26 cellular contexts compared by ENCODE assay signal in genomic region chr17:68531252-68531651, GRCh38.
"Had no signal": no experiment of that assay in that cellular context is flagged by ENCODE, and none has a peak within 500 bp of the region (broad histone marks: within the 10 kb centered on the region; RNA-seq: fewer than 3 reads in every experiment).

No MANE protein-coding gene starts in this region.

- H3K4me1 ChIP-seq: colonic mucosa, psoas muscle had no signal

- H3K9me3 Mint-ChIP-seq: activated naive CD4-positive, alpha-beta T cell treated with anti-CD3 and anti-CD28 coated beads, Interleukin-2, amount 50 U/mL, for 24 hours; natural killer cell; stimulated activated effector memory CD8-positive, alpha-beta T cell treated with anti-CD3 and anti-CD28 coated beads, Interleukin-12 subunit alpha, Interleukin-12 subunit beta, amount 100 ng/mL, for 72 hours; stimulated activated naive CD8-positive, alpha-beta T cell treated with anti-CD3 and anti-CD28 coated beads, Interleukin-15, amount 100 ng/mL, for 72 hours; T-helper 1 cell treated with Interleukin-12 subunit alpha and Interleukin-12 subunit beta and Interleukin-4 antibody, amounts not matched to agents 30 μg/mL and 1 μg/mL, for 36 hours had no signal

- H3K4me3 ChIP-seq: colonic mucosa, dorsolateral prefrontal cortex, esophagus squamous epithelium, gastrocnemius medialis, lung, pancreas, psoas muscle, suprapubic skin, tibial nerve had no signal

- H3K4me3 Mint-ChIP-seq: activated naive CD4-positive, alpha-beta T cell treated with anti-CD3 and anti-CD28 coated beads, Interleukin-2, amount 50 U/mL, for 24 hours; natural killer cell; stimulated activated effector memory CD8-positive, alpha-beta T cell treated with anti-CD3 and anti-CD28 coated beads, Interleukin-12 subunit alpha, Interleukin-12 subunit beta, amount 100 ng/mL, for 72 hours; stimulated activated naive CD8-positive, alpha-beta T cell treated with anti-CD3 and anti-CD28 coated beads, Interleukin-15, amount 100 ng/mL, for 72 hours; T-helper 1 cell treated with Interleukin-12 subunit alpha and Interleukin-12 subunit beta and Interleukin-4 antibody, amounts not matched to agents 30 μg/mL and 1 μg/mL, for 36 hours had no signal

- H3K27ac Mint-ChIP-seq: activated naive CD4-positive, alpha-beta T cell treated with anti-CD3 and anti-CD28 coated beads, Interleukin-2, amount 50 U/mL, for 24 hours; stimulated activated effector memory CD8-positive, alpha-beta T cell treated with anti-CD3 and anti-CD28 coated beads, Interleukin-12 subunit alpha, Interleukin-12 subunit beta, amount 100 ng/mL, for 72 hours; T-helper 1 cell treated with Interleukin-12 subunit alpha and Interleukin-12 subunit beta and Interleukin-4 antibody, amounts not matched to agents 30 μg/mL and 1 μg/mL, for 36 hours had no signal

- H3K27me3 ChIP-seq: colonic mucosa, dorsolateral prefrontal cortex, esophagus squamous epithelium, gastrocnemius medialis, neutrophil, pancreas, suprapubic skin, tibial nerve had no signal

- H3K27me3 Mint-ChIP-seq: activated naive CD4-positive, alpha-beta T cell treated with anti-CD3 and anti-CD28 coated beads, Interleukin-2, amount 50 U/mL, for 24 hours; stimulated activated naive CD8-positive, alpha-beta T cell treated with anti-CD3 and anti-CD28 coated beads, Interleukin-15, amount 100 ng/mL, for 72 hours had no signal

- ATAC-seq: gastrocnemius medialis; left cardiac atrium; natural killer cell; pancreas; right cardiac atrium; stimulated activated effector memory CD8-positive, alpha-beta T cell treated with anti-CD3 and anti-CD28 coated beads, Interleukin-12 subunit alpha, Interleukin-12 subunit beta, amount 100 ng/mL, for 72 hours; stimulated activated naive CD8-positive, alpha-beta T cell treated with anti-CD3 and anti-CD28 coated beads, Interleukin-15, amount 100 ng/mL, for 72 hours had no signal

- DNase-seq: activated CD4-positive, alpha-beta T cell treated with anti-CD3 and anti-CD28 coated beads for 4 hours; activated CD4-positive, alpha-beta T cell treated with anti-CD3 and anti-CD28 coated beads, Interleukin-2, amount 50 U/mL, for 48 hours; activated CD4-positive, CD25-positive, alpha-beta regulatory T cell; activated gamma-delta T cell; colonic mucosa; dorsolateral prefrontal cortex; esophagus squamous epithelium; gastrocnemius medialis; head of caudate nucleus; islet precursor cell; left cardiac atrium; midbrain; natural killer cell; pancreas; psoas muscle; right cardiac atrium; stimulated activated CD4-positive, alpha-beta T cell treated with anti-CD3 and anti-CD28 coated beads, Interleukin-12 subunit alpha, Interleukin-12 subunit beta, amount 100 ng/mL, for 4 hours; stimulated activated naive CD8-positive, alpha-beta T cell treated with anti-CD3 and anti-CD28 coated beads, Interleukin-15, amount 100 ng/mL, for 72 hours; T1000 had no signal

- H3K27ac ChIP-seq: colonic mucosa, esophagus squamous epithelium, gastrocnemius medialis, neutrophil, pancreas, psoas muscle, suprapubic skin, tibial nerve had no signal

- H3K9me3 ChIP-seq: colonic mucosa, esophagus squamous epithelium, gastrocnemius medialis, neutrophil, pancreas, psoas muscle, suprapubic skin, tibial nerve had no signal
